Comparison of ENCODE assay signal across 15 cellular contexts in genomic region chr20:41509801-41510200, GRCh38.
A peak's percentile ranks its signal among the peaks of the same experiment; 100 is the strongest.
DNase-seq lines count a peak whose midpoint lies in the region; ATAC-seq and TF ChIP-seq lines count a peak whose summit lies in the region.
"Had no signal": no experiment of that assay in that cellular context is flagged by ENCODE, and none has a peak within 500 bp of the region (broad histone marks: within the 10 kb centered on the region; RNA-seq: fewer than 3 reads in every experiment).

No MANE protein-coding gene starts in this region.

- TF ChIP-seq CTCF in cardiac fibroblast (IDR thresholded peaks at IDR 0.05; ENCODE audit: low read depth, low read length), result no peak
- TF ChIP-seq CTCF in hepatocyte (IDR thresholded peaks at IDR 0.05; ENCODE audit: poor library complexity), result no peak
- TF ChIP-seq CTCF in gastrocnemius medialis (IDR thresholded peaks at IDR 0.05 in 4 of 5, conservative IDR thresholded peaks at IDR 0.05 in 1 of 5), result no peak

- DNase-seq in cardiac fibroblast (ENCODE audit: low read depth in 2 of 2), result peak; percentile 35 to 75
- peak; percentile 50 for DNase-seq in hepatocyte (ENCODE audit: low spot score)
- DNase-seq in gastrocnemius medialis, result peak; percentile 73 to 80
- DNase-seq in T-helper 2 cell, result no peak
- DNase-seq in CD1c-positive myeloid dendritic cell (ENCODE audit: extremely low spot score), result no peak
- DNase-seq in mesenteric fat pad (ENCODE audit: low spot score), result no peak
- DNase-seq: activated CD4-positive, alpha-beta T cell treated with anti-CD3 and anti-CD28 coated beads for 36 hours; activated effector memory CD4-positive, alpha-beta T cell treated with Interleukin-2 at 50 U/mL for 16 hours; dermis blood vessel endothelial cell; NCI-H82; SK-N-SH had no signal

- WGBS in hepatocyte (ENCODE audit: low lambda C conversion rate, missing lambda C conversion rate), result 73% methylated on average over 4 of the region's 4 CpGs

- H3K9me3 ChIP-seq in HUES48 (ENCODE audit: control insufficient read depth, insufficient read depth, low read length), result no peaks in the 10 kb centered on the region
- no peaks in the 10 kb centered on the region for H3K9me3 ChIP-seq in hepatocyte (ENCODE audit: low read depth)
- H3K9me3 ChIP-seq in gastrocnemius medialis, result no peaks in the 10 kb centered on the region
- H3K9me3 ChIP-seq: neutrophil, SK-N-SH, upper lobe of left lung had no signal

- H3K36me3 ChIP-seq in HUES48 (ENCODE audit: control insufficient read depth, insufficient read depth, low read length) (peaks cover 56% of the 10 kb centered on the region), hepatocyte (replicated peaks; ENCODE audit: insufficient read depth, low read depth) (no peaks in the 10 kb centered on the region), gastrocnemius medialis (no peaks in the 10 kb centered on the region)

- peaks cover 50% of the 10 kb centered on the region for H3K79me2 ChIP-seq in hepatocyte

- no peak overlapping the region for H3K9ac ChIP-seq in HUES48 (ENCODE audit: low read depth, low read length)
- H3K9ac ChIP-seq: SK-N-SH had no signal

- H3K27me3 ChIP-seq in HUES48 (ENCODE audit: control insufficient read depth, insufficient read depth, low read length) (no peaks in the 10 kb centered on the region), hepatocyte (no peaks in the 10 kb centered on the region), gastrocnemius medialis (no peaks in the 10 kb centered on the region)
- H3K27me3 ChIP-seq: neutrophil, upper lobe of left lung had no signal

- no peak overlapping the region for H2AFZ ChIP-seq in hepatocyte

- ATAC-seq in gastrocnemius medialis, result peak; percentile 97 to 99
- no peak for ATAC-seq in activated CD4-positive, CD25-positive, alpha-beta regulatory T cell treated with anti-CD3 and anti-CD28 coated beads, Interleukin-2, amount 50 U/mL, for 24 hours
- ATAC-seq: activated CD4-positive, alpha-beta T cell treated with anti-CD3 and anti-CD28 coated beads for 36 hours had no signal

- peaks cover 34% of the 10 kb centered on the region for H3K4me1 ChIP-seq in HUES48 (ENCODE audit: control insufficient read depth, insufficient read depth, low read length)
- peaks cover 39% of the 10 kb centered on the region for H3K4me1 ChIP-seq in hepatocyte (ENCODE audit: insufficient read depth)
- peaks cover 48 to 57% of the 10 kb centered on the region in 2 donors for H3K4me1 ChIP-seq in gastrocnemius medialis

- in situ Hi-C loops in gastrocnemius medialis (cut with MboI; ENCODE audit: low sequenced_read_pairs in 4 of 4), result loop anchor here in 1 of 4 donors (25.0 kb wide), 1 partner anchor 102 kb away; the partner anchor contains the start of gene CHD6

- no peaks in the 10 kb centered on the region for H4K20me1 ChIP-seq in hepatocyte (ENCODE audit: insufficient read depth, poor library complexity, severe bottlenecking)

- H3K4me2 ChIP-seq in hepatocyte, result peak overlapping the region; percentile 41
- H3K4me2 ChIP-seq: SK-N-SH had no signal

- TF ChIP-seq POLR2A in gastrocnemius medialis (IDR thresholded peaks at IDR 0.05), result no peak

- H3K4me3 ChIP-seq in HUES48 (ENCODE audit: low read depth, low read length), result no peak overlapping the region
- no peak overlapping the region for H3K4me3 ChIP-seq in cardiac fibroblast (replicated peaks in 1 of 2; ENCODE audit: low read depth in 2 of 2, low read length in 2 of 2)
- no peak overlapping the region for H3K4me3 ChIP-seq in hepatocyte
- no peak overlapping the region for H3K4me3 ChIP-seq in gastrocnemius medialis
- H3K4me3 ChIP-seq: upper lobe of left lung had no signal

- intact Hi-C loops in gastrocnemius medialis (cut with DNase I; ENCODE audit: low total_unique reads), result loop anchor here (5.0 kb wide), 2 partner anchors 108 to 182 kb away; partner anchors contain the start of gene CHD6

- no peaks in the 10 kb centered on the region for H3K9me2 ChIP-seq in hepatocyte (replicated peaks; ENCODE audit: insufficient read depth)
- H3K9me2 ChIP-seq: SK-N-SH had no signal

- H3K27ac ChIP-seq in HUES48 (ENCODE audit: low read depth, low read length), result peak overlapping the region; percentile 21
- peak overlapping the region; percentile 56 for H3K27ac ChIP-seq in hepatocyte
- peak overlapping the region; percentile 27 to 66 (median 58) for H3K27ac ChIP-seq in gastrocnemius medialis
- H3K27ac ChIP-seq: neutrophil had no signal

Comparison
In these comparisons a context has a peak if more than half of its experiments do, and no peak if none do; other contexts are left out.
1. DNase-seq: peak in cardiac fibroblast (2 of 2), hepatocyte (single experiment) and gastrocnemius medialis (2 of 2); none in T-helper 2 cell (0 of 5), CD1c-positive myeloid dendritic cell (single experiment) and mesenteric fat pad (single experiment).
2. ATAC-seq: peak in gastrocnemius medialis (2 of 2); none in activated CD4-positive, CD25-positive, alpha-beta regulatory T cell treated with anti-CD3 and anti-CD28 coated beads, Interleukin-2, amount 50 U/mL, for 24 hours (0 of 2).
3. Peak in every context shown above with its lines, with median percentiles within 50 percentile points of each other: H3K27ac ChIP-seq.